1 cellular context compared by ENCODE assay signal in the genomic region with DNA sequence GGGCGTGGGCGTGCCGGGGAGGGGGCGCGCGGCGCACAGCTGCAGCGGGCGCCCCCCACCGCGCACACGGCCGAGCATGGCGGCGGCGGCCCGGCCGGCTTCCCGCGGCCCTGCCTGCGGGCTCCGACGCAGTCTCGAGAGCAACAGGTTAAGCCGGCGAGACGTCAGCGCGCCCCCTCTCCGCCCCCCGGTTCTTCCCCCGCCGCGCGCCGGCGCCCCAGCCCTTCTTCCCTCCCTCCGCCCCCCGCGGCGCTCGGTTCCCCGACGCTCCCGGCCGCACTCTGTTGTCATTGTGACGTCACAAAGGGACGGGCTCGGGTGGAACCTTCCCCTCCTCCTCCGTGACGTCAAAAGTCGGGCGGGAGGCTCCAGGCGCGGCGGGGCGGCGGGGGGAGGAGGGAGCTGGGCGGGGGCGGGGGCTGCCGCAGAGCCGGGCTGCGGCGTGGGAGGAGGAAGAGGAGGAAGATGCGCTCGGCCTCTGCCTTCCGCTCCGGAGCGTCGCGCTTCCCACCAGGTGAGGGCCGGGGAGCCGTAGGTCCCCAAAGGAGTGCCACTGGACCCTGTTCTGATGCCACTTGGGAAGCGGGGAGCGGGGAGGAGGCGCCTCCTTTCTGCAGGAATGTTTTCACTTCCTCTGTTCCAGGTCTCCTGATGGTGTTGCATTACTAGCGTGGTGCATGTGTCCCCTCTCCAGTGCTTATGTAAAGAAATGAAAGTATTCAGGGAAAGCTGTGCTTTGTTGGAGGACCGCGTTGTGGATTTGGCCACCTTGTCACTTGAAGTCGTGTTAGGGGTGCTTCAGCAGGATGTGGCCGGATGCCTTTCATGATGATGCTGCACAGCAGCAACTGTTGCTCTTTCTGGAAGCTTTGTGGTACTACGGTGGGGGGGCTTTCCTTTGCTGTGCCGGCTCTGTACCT.
TF ChIP-seq lines count a peak whose summit lies in the region.

No MANE protein-coding gene starts in this region.

TF ChIP-seq in HepG2, 621 proteins besides CTCF, POLR2A, EP300 and RAD21 (continued from another document and continues in another):
- TF ChIP-seq, protein P1, sequence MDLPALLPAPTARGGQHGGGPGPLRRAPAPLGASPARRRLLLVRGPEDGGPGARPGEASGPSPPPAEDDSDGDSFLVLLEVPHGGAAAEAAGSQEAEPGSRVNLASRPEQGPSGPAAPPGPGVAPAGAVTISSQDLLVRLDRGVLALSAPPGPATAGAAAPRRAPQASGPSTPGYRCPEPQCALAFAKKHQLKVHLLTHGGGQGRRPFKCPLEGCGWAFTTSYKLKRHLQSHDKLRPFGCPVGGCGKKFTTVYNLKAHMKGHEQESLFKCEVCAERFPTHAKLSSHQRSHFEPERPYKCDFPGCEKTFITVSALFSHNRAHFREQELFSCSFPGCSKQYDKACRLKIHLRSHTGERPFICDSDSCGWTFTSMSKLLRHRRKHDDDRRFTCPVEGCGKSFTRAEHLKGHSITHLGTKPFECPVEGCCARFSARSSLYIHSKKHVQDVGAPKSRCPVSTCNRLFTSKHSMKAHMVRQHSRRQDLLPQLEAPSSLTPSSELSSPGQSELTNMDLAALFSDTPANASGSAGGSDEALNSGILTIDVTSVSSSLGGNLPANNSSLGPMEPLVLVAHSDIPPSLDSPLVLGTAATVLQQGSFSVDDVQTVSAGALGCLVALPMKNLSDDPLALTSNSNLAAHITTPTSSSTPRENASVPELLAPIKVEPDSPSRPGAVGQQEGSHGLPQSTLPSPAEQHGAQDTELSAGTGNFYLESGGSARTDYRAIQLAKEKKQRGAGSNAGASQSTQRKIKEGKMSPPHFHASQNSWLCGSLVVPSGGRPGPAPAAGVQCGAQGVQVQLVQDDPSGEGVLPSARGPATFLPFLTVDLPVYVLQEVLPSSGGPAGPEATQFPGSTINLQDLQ (CRISPR knock-in tag; IDR thresholded peaks at IDR 0.05) = no peak
- no peak for TF ChIP-seq TBX3 (IDR thresholded peaks at IDR 0.05; ENCODE audit: borderline replicate concordance)
- TF ChIP-seq, protein P2, sequence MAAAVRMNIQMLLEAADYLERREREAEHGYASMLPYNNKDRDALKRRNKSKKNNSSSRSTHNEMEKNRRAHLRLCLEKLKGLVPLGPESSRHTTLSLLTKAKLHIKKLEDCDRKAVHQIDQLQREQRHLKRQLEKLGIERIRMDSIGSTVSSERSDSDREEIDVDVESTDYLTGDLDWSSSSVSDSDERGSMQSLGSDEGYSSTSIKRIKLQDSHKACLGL (CRISPR knock-in tag; IDR thresholded peaks at IDR 0.05) = no peak
- no peak for TF ChIP-seq DNMT3B (CRISPR knock-in tag; conservative IDR thresholded peaks at IDR 0.05)
- TF ChIP-seq, protein P3, sequence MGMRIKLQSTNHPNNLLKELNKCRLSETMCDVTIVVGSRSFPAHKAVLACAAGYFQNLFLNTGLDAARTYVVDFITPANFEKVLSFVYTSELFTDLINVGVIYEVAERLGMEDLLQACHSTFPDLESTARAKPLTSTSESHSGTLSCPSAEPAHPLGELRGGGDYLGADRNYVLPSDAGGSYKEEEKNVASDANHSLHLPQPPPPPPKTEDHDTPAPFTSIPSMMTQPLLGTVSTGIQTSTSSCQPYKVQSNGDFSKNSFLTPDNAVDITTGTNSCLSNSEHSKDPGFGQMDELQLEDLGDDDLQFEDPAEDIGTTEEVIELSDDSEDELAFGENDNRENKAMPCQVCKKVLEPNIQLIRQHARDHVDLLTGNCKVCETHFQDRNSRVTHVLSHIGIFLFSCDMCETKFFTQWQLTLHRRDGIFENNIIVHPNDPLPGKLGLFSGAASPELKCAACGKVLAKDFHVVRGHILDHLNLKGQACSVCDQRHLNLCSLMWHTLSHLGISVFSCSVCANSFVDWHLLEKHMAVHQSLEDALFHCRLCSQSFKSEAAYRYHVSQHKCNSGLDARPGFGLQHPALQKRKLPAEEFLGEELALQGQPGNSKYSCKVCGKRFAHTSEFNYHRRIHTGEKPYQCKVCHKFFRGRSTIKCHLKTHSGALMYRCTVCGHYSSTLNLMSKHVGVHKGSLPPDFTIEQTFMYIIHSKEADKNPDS (CRISPR knock-in tag; IDR thresholded peaks at IDR 0.05) = no peak
- TF ChIP-seq, protein P4, sequence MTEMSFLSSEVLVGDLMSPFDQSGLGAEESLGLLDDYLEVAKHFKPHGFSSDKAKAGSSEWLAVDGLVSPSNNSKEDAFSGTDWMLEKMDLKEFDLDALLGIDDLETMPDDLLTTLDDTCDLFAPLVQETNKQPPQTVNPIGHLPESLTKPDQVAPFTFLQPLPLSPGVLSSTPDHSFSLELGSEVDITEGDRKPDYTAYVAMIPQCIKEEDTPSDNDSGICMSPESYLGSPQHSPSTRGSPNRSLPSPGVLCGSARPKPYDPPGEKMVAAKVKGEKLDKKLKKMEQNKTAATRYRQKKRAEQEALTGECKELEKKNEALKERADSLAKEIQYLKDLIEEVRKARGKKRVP (CRISPR knock-in tag; IDR thresholded peaks at IDR 0.05) = no peak; a peak in 2 of 4 replicates
- TF ChIP-seq JUN (CRISPR knock-in tag; IDR thresholded peaks at IDR 0.05) = no peak
- TF ChIP-seq TEAD2 (CRISPR knock-in tag; IDR thresholded peaks at IDR 0.05) = no peak
- TF ChIP-seq, protein P5, sequence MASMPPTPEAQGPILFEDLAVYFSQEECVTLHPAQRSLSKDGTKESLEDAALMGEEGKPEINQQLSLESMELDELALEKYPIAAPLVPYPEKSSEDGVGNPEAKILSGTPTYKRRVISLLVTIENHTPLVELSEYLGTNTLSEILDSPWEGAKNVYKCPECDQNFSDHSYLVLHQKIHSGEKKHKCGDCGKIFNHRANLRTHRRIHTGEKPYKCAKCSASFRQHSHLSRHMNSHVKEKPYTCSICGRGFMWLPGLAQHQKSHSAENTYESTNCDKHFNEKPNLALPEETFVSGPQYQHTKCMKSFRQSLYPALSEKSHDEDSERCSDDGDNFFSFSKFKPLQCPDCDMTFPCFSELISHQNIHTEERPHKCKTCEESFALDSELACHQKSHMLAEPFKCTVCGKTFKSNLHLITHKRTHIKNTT (CRISPR knock-in tag; IDR thresholded peaks at IDR 0.05) = no peak
- TF ChIP-seq MEF2D (CRISPR knock-in tag; IDR thresholded peaks at IDR 0.05) = no peak
- TF ChIP-seq YY1 (IDR thresholded peaks at IDR 0.05; ENCODE audit: insufficient read depth, insufficient replicate concordance, low read depth, low read length) = peak; percentile 81
- TF ChIP-seq ZIK1 (CRISPR knock-in tag; IDR thresholded peaks at IDR 0.05; ENCODE audit: borderline replicate concordance, low read depth) = no peak
- TF ChIP-seq ATRX (CRISPR knock-in tag; IDR thresholded peaks at IDR 0.05; ENCODE audit: borderline replicate concordance) = no peak
- TF ChIP-seq, protein P6, sequence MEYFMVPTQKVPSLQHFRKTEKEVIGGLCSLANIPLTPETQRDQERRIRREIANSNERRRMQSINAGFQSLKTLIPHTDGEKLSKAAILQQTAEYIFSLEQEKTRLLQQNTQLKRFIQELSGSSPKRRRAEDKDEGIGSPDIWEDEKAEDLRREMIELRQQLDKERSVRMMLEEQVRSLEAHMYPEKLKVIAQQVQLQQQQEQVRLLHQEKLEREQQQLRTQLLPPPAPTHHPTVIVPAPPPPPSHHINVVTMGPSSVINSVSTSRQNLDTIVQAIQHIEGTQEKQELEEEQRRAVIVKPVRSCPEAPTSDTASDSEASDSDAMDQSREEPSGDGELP (IDR thresholded peaks at IDR 0.05; ENCODE audit: borderline replicate concordance, low read depth) = no peak
- peak; percentile 52; the same call in 1 of the 2 replicates for TF ChIP-seq ZNF598 (CRISPR knock-in tag; IDR thresholded peaks at IDR 0.05; ENCODE audit: borderline replicate concordance)
- TF ChIP-seq GTF3A (CRISPR knock-in tag; conservative IDR thresholded peaks at IDR 0.05) = no peak
- 0 out of 2 replicates have a peak, but pooled peaks have one; percentile 45 for TF ChIP-seq PCBP1 (IDR thresholded peaks at IDR 0.05; ENCODE audit: borderline replicate concordance, low read depth, low read length)
- TF ChIP-seq ZNF546 (CRISPR knock-in tag; conservative IDR thresholded peaks at IDR 0.05) = peak; percentile 62; the same call in 1 of the 2 replicates
- no peak; the same call in 1 of the 2 replicates for TF ChIP-seq KDM3A (CRISPR knock-in tag; IDR thresholded peaks at IDR 0.05; ENCODE audit: low read depth)
- TF ChIP-seq RBM22 (optimal IDR thresholded peaks at IDR 0.05; ENCODE audit: low read length) = peak; percentile 60
- no peak for TF ChIP-seq PAF1 (CRISPR knock-in tag; IDR thresholded peaks at IDR 0.05)
- 0 out of 2 replicates have a peak, but pooled peaks have one; percentile 43 for TF ChIP-seq CHD2 (IDR thresholded peaks at IDR 0.05; ENCODE audit: low read depth, low read length)
- peak; percentile 59; the same call in 1 of the 2 replicates for TF ChIP-seq SPEN (CRISPR knock-in tag; IDR thresholded peaks at IDR 0.05; ENCODE audit: low read depth)
- TF ChIP-seq, protein P7, sequence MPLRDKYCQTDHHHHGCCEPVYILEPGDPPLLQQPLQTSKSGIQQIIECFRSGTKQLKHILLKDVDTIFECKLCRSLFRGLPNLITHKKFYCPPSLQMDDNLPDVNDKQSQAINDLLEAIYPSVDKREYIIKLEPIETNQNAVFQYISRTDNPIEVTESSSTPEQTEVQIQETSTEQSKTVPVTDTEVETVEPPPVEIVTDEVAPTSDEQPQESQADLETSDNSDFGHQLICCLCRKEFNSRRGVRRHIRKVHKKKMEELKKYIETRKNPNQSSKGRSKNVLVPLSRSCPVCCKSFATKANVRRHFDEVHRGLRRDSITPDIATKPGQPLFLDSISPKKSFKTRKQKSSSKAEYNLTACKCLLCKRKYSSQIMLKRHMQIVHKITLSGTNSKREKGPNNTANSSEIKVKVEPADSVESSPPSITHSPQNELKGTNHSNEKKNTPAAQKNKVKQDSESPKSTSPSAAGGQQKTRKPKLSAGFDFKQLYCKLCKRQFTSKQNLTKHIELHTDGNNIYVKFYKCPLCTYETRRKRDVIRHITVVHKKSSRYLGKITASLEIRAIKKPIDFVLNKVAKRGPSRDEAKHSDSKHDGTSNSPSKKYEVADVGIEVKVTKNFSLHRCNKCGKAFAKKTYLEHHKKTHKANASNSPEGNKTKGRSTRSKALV (CRISPR knock-in tag; IDR thresholded peaks at IDR 0.05) = no peak
- TF ChIP-seq ZNF20 (CRISPR knock-in tag; IDR thresholded peaks at IDR 0.05) = no peak
- TF ChIP-seq ZNF670 (CRISPR knock-in tag; IDR thresholded peaks at IDR 0.05; ENCODE audit: borderline replicate concordance) = 0 out of 2 replicates have a peak, but pooled peaks have one; percentile 47
- TF ChIP-seq, protein P8, sequence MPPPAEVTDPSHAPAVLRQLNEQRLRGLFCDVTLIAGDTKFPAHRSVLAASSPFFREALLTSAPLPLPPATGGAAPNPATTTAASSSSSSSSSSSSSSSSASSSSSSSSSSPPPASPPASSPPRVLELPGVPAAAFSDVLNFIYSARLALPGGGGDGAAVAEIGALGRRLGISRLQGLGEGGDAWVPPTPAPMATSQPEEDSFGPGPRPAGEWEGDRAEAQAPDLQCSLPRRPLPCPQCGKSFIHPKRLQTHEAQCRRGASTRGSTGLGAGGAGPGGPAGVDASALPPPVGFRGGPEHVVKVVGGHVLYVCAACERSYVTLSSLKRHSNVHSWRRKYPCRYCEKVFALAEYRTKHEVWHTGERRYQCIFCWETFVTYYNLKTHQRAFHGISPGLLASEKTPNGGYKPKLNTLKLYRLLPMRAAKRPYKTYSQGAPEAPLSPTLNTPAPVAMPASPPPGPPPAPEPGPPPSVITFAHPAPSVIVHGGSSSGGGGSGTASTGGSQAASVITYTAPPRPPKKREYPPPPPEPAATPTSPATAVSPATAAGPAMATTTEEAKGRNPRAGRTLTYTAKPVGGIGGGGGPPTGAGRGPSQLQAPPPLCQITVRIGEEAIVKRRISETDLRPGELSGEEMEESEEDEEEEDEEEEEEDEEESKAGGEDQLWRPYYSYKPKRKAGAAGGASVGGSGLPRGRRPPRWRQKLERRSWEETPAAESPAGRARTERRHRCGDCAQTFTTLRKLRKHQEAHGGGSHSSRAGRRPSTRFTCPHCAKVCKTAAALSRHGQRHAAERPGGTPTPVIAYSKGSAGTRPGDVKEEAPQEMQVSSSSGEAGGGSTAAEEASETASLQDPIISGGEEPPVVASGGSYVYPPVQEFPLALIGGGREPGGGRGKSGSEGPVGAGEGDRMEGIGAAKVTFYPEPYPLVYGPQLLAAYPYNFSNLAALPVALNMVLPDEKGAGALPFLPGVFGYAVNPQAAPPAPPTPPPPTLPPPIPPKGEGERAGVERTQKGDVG (CRISPR knock-in tag; IDR thresholded peaks at IDR 0.05; ENCODE audit: borderline replicate concordance) = no peak
- TF ChIP-seq RFXAP (CRISPR knock-in tag; IDR thresholded peaks at IDR 0.05; ENCODE audit: borderline replicate concordance) = 0 out of 2 replicates have a peak, but pooled peaks have one; percentile 10
- TF ChIP-seq NR3C1 (CRISPR knock-in tag; IDR thresholded peaks at IDR 0.05) = no peak
- TF ChIP-seq SP5 (CRISPR knock-in tag; IDR thresholded peaks at IDR 0.05; ENCODE audit: borderline replicate concordance, low read depth) = 0 out of 2 replicates have a peak, but pooled peaks have one; percentile 24
- no peak for TF ChIP-seq MAF1 (CRISPR knock-in tag; IDR thresholded peaks at IDR 0.05; ENCODE audit: borderline replicate concordance)
- no peak for TF ChIP-seq RORA (CRISPR knock-in tag; IDR thresholded peaks at IDR 0.05)
- no peak; the same call in 1 of the 2 replicates for TF ChIP-seq ZNF780A (CRISPR knock-in tag; IDR thresholded peaks at IDR 0.05)
- no peak for TF ChIP-seq ZMAT3 (CRISPR knock-in tag; conservative IDR thresholded peaks at IDR 0.05)
- TF ChIP-seq NR2C2 (CRISPR knock-in tag; IDR thresholded peaks at IDR 0.05; ENCODE audit: borderline replicate concordance) = peak; percentile 27; the same call in 1 of the 2 replicates
- TF ChIP-seq ZNF143 (CRISPR knock-in tag; IDR thresholded peaks at IDR 0.05) = no peak
- TF ChIP-seq XRCC5 (optimal IDR thresholded peaks at IDR 0.05; ENCODE audit: low read length) = no peak
- no peak; the same call in 1 of the 2 replicates for TF ChIP-seq GATAD1 (CRISPR knock-in tag; IDR thresholded peaks at IDR 0.05)
- 0 out of 2 replicates have a peak, but pooled peaks have one; percentile 41 for TF ChIP-seq ZSCAN30 (CRISPR knock-in tag; IDR thresholded peaks at IDR 0.05)
- no peak for TF ChIP-seq PAX8 (CRISPR knock-in tag; IDR thresholded peaks at IDR 0.05; ENCODE audit: borderline replicate concordance)
- no peak for TF ChIP-seq HNRNPL (IDR thresholded peaks at IDR 0.05; ENCODE audit: low read depth, low read length)
